ENCODE assay signal across 34 cellular contexts in genomic region chr3:28923994-28924393, GRCh38.
"Had no signal": no experiment of that assay in that cellular context is flagged by ENCODE, and none has a peak within 500 bp of the region (broad histone marks: within the 10 kb centered on the region; RNA-seq: fewer than 3 reads in every experiment).

No MANE protein-coding gene starts in this region.

- H3K4me1 Mint-ChIP-seq: activated CD4-positive, alpha-beta T cell treated with anti-CD3 and anti-CD28 coated beads for 36 hours; activated CD4-positive, alpha-beta T cell treated with anti-CD3 and anti-CD28 coated beads, Interleukin-2, amount 10 ng/mL, durations not matched to agents 24 days and 14 days; activated CD8-positive, alpha-beta memory T cell treated with anti-CD3 and anti-CD28 coated beads, Interleukin-2, amount 10 ng/mL, durations not matched to agents 7 days and 5 days; activated naive CD4-positive, alpha-beta T cell treated with anti-CD3 and anti-CD28 coated beads, Interleukin-2, amount 50 U/mL, for 24 hours; activated naive CD8-positive, alpha-beta T cell treated with anti-CD3 and anti-CD28 coated beads for 36 hours; activated naive CD8-positive, alpha-beta T cell treated with anti-CD3 and anti-CD28 coated beads, Interleukin-2, amount 50 U/mL, for 24 hours had no signal

- H3K36me3 Mint-ChIP-seq: activated CD4-positive, alpha-beta memory T cell treated with anti-CD3 and anti-CD28 coated beads for 36 hours; activated CD8-positive, alpha-beta memory T cell treated with anti-CD3 and anti-CD28 coated beads, Interleukin-2, amount 10 ng/mL, durations not matched to agents 7 days and 5 days; activated naive CD4-positive, alpha-beta T cell treated with anti-CD3 and anti-CD28 coated beads, Interleukin-2, amount 50 U/mL, for 24 hours; activated naive CD8-positive, alpha-beta T cell treated with anti-CD3 and anti-CD28 coated beads for 36 hours had no signal

- ATAC-seq: activated CD8-positive, alpha-beta memory T cell treated with anti-CD3 and anti-CD28 coated beads, Interleukin-2, amount 10 ng/mL, durations not matched to agents 7 days and 5 days; activated CD8-positive, alpha-beta T cell treated with anti-CD3 and anti-CD28 coated beads, Interleukin-2, amount 10 ng/mL, durations not matched to agents 7 days and 5 days; activated naive CD8-positive, alpha-beta T cell treated with anti-CD3 and anti-CD28 coated beads, Interleukin-2, amount 50 U/mL, for 24 hours; body of pancreas; effector memory CD8-positive, alpha-beta T cell; gastrocnemius medialis; heart left ventricle had no signal

- FAIRE-seq: colon had no signal

- DNase-seq: activated CD4-positive, alpha-beta memory T cell treated with anti-CD3 and anti-CD28 coated beads for 36 hours; activated CD4-positive, alpha-beta T cell treated with anti-CD3 and anti-CD28 coated beads for 36 hours; activated CD4-positive, alpha-beta T cell treated with anti-CD3 and anti-CD28 coated beads, Interleukin-2, amount 10 ng/mL, durations not matched to agents 24 days and 14 days; activated CD4-positive, CD25-positive, alpha-beta regulatory T cell; activated CD4-positive, CD25-positive, alpha-beta regulatory T cell treated with anti-CD3 and anti-CD28 coated beads, Interleukin-2, amount 50 U/mL, for 72 hours; activated CD8-positive, alpha-beta memory T cell treated with anti-CD3 and anti-CD28 coated beads, Interleukin-2, amount 10 ng/mL, durations not matched to agents 7 days and 5 days; activated CD8-positive, alpha-beta memory T cell treated with anti-CD3 and anti-CD28 coated beads, Interleukin-2, amount 50 U/mL, for 4 hours; activated CD8-positive, alpha-beta T cell treated with anti-CD3 and anti-CD28 coated beads, Interleukin-2, amount 10 ng/mL, durations not matched to agents 7 days and 5 days; activated effector memory CD4-positive, alpha-beta T cell treated with anti-CD3 and anti-CD28 coated beads, Interleukin-2, amount 50 U/mL, for 16 hours; activated naive CD4-positive, alpha-beta T cell treated with anti-CD3 and anti-CD28 coated beads for 36 hours; activated naive CD8-positive, alpha-beta T cell treated with anti-CD3 and anti-CD28 coated beads for 36 hours; activated naive CD8-positive, alpha-beta T cell treated with anti-CD3 and anti-CD28 coated beads, Interleukin-2, amount 50 U/mL, for 24 hours; activated T-cell treated with anti-CD3 and anti-CD28 coated beads, Interleukin-2, amount 50 U/mL, for 1 hour; activated T-cell treated with anti-CD3 and anti-CD28 coated beads, Interleukin-2, amount 50 U/mL, for 48 hours; adrenal gland; amygdala; aorta; body of pancreas; caudate nucleus; cortex of kidney; dermis blood vessel endothelial cell; effector CD4-positive, alpha-beta T cell; effector memory CD8-positive, alpha-beta T cell; erythroblast; foreskin keratinocyte; gastrocnemius medialis; glutamatergic neuron; heart left ventricle; T1000 had no signal

- H3K27ac Mint-ChIP-seq: activated CD4-positive, alpha-beta memory T cell treated with anti-CD3 and anti-CD28 coated beads for 36 hours; activated CD4-positive, alpha-beta T cell treated with anti-CD3 and anti-CD28 coated beads for 36 hours; activated CD4-positive, alpha-beta T cell treated with anti-CD3 and anti-CD28 coated beads, Interleukin-2, amount 10 ng/mL, durations not matched to agents 24 days and 14 days; activated CD8-positive, alpha-beta memory T cell treated with anti-CD3 and anti-CD28 coated beads, Interleukin-2, amount 10 ng/mL, durations not matched to agents 7 days and 5 days; activated CD8-positive, alpha-beta T cell treated with anti-CD3 and anti-CD28 coated beads, Interleukin-2, amount 10 ng/mL, durations not matched to agents 7 days and 5 days; activated naive CD4-positive, alpha-beta T cell treated with anti-CD3 and anti-CD28 coated beads for 36 hours; activated naive CD4-positive, alpha-beta T cell treated with anti-CD3 and anti-CD28 coated beads, Interleukin-2, amount 50 U/mL, for 24 hours; activated naive CD8-positive, alpha-beta T cell treated with anti-CD3 and anti-CD28 coated beads for 36 hours; activated naive CD8-positive, alpha-beta T cell treated with anti-CD3 and anti-CD28 coated beads, Interleukin-2, amount 50 U/mL, for 24 hours; activated T-helper 1 cell treated with anti-CD3 and anti-CD28 coated beads, Interleukin-12 subunit alpha, Interleukin-12 subunit beta, Interleukin-2, Interleukin-4 antibody, amounts not matched to agents 30 ng/mL and 10 ng/mL and 1 ng/mL, durations not matched to agents 14 hours and 24 hours and 36 hours; activated T-helper 2 cell treated with anti-CD3 and anti-CD28 coated beads, Interferon-gamma antibody, Interleukin-2, Interleukin-4, amounts not matched to agents 10 μg/mL and 5 μg/mL and 100 μg/mL, durations not matched to agents 14 hours and 24 hours and 36 hours; effector memory CD8-positive, alpha-beta T cell; T-helper 2 cell treated with Interferon-gamma antibody and Interleukin-4, amounts not matched to agents 5 μg/mL and 100 μg/mL, for 36 hours had no signal

- H3K9me3 Mint-ChIP-seq: activated CD4-positive, alpha-beta memory T cell treated with anti-CD3 and anti-CD28 coated beads for 36 hours; activated CD4-positive, alpha-beta T cell treated with anti-CD3 and anti-CD28 coated beads, Interleukin-2, amount 10 ng/mL, durations not matched to agents 24 days and 14 days; activated naive CD4-positive, alpha-beta T cell treated with anti-CD3 and anti-CD28 coated beads for 36 hours; activated naive CD4-positive, alpha-beta T cell treated with anti-CD3 and anti-CD28 coated beads, Interleukin-2, amount 50 U/mL, for 24 hours; activated naive CD8-positive, alpha-beta T cell treated with anti-CD3 and anti-CD28 coated beads for 36 hours; activated naive CD8-positive, alpha-beta T cell treated with anti-CD3 and anti-CD28 coated beads, Interleukin-2, amount 50 U/mL, for 24 hours; activated T-helper 1 cell treated with anti-CD3 and anti-CD28 coated beads, Interleukin-12 subunit alpha, Interleukin-12 subunit beta, Interleukin-2, Interleukin-4 antibody, amounts not matched to agents 30 ng/mL and 10 ng/mL and 1 ng/mL, durations not matched to agents 14 hours and 24 hours and 36 hours; activated T-helper 2 cell treated with anti-CD3 and anti-CD28 coated beads, Interferon-gamma antibody, Interleukin-2, Interleukin-4, amounts not matched to agents 10 μg/mL and 5 μg/mL and 100 μg/mL, durations not matched to agents 14 hours and 24 hours and 36 hours; T-helper 2 cell treated with Interferon-gamma antibody and Interleukin-4, amounts not matched to agents 5 μg/mL and 100 μg/mL, for 36 hours had no signal

- H3K4me3 Mint-ChIP-seq: activated CD4-positive, alpha-beta memory T cell treated with anti-CD3 and anti-CD28 coated beads for 36 hours; activated CD4-positive, alpha-beta T cell treated with anti-CD3 and anti-CD28 coated beads for 36 hours; activated CD4-positive, alpha-beta T cell treated with anti-CD3 and anti-CD28 coated beads, Interleukin-2, amount 10 ng/mL, durations not matched to agents 24 days and 14 days; activated CD8-positive, alpha-beta memory T cell treated with anti-CD3 and anti-CD28 coated beads, Interleukin-2, amount 10 ng/mL, durations not matched to agents 7 days and 5 days; activated CD8-positive, alpha-beta T cell treated with anti-CD3 and anti-CD28 coated beads, Interleukin-2, amount 10 ng/mL, durations not matched to agents 7 days and 5 days; activated naive CD4-positive, alpha-beta T cell treated with anti-CD3 and anti-CD28 coated beads for 36 hours; activated naive CD4-positive, alpha-beta T cell treated with anti-CD3 and anti-CD28 coated beads, Interleukin-2, amount 50 U/mL, for 24 hours; activated naive CD8-positive, alpha-beta T cell treated with anti-CD3 and anti-CD28 coated beads for 36 hours; activated naive CD8-positive, alpha-beta T cell treated with anti-CD3 and anti-CD28 coated beads, Interleukin-2, amount 50 U/mL, for 24 hours; activated T-helper 1 cell treated with anti-CD3 and anti-CD28 coated beads, Interleukin-12 subunit alpha, Interleukin-12 subunit beta, Interleukin-2, Interleukin-4 antibody, amounts not matched to agents 30 ng/mL and 10 ng/mL and 1 ng/mL, durations not matched to agents 14 hours and 24 hours and 36 hours; effector memory CD8-positive, alpha-beta T cell; T-helper 2 cell treated with Interferon-gamma antibody and Interleukin-4, amounts not matched to agents 5 μg/mL and 100 μg/mL, for 36 hours had no signal
